Comparison of ENCODE assay signal across 16 cellular contexts in genomic region chr10:60975716-60976115, GRCh38. TPM values are rescaled to one million over a fixed set of nuclear protein-coding genes. Genes with fewer than 3 reads are reported as not detected.
DNase-seq lines count a peak whose midpoint lies in the region; ATAC-seq, FAIRE-seq and TF ChIP-seq lines count a peak whose summit lies in the region.
"Had no signal": no experiment of that assay in that cellular context is flagged by ENCODE, and none has a peak within 500 bp of the region (broad histone marks: within the 10 kb centered on the region; RNA-seq: fewer than 3 reads in every experiment).

No MANE protein-coding gene starts in this region.

- no peak for TF ChIP-seq POLR2A in GM12891 (IDR thresholded peaks at IDR 0.05; ENCODE audit: low read depth, low read length)
- TF ChIP-seq POLR2A in NB4 (IDR thresholded peaks at IDR 0.05; ENCODE audit: extremely low read depth, insufficient read length), result no peak
- no peak for TF ChIP-seq POLR2A in GM12878 (IDR thresholded peaks at IDR 0.05; ENCODE audit: low read depth, low read length)

- FAIRE-seq in GM12891 (lab: Jason Lieb, UNC), result no peak
- FAIRE-seq in GM12878 (lab: Jason Lieb, UNC), result no peak

- H2AFZ ChIP-seq in GM12878 (ENCODE audit: control insufficient read depth, low read depth, low read length), result no peak overlapping the region
- H2AFZ ChIP-seq in hepatocyte, result no peak overlapping the region

- H3K4me3 Mint-ChIP-seq in stimulated activated naive B cell treated with anti-CD40 and anti-IgM and Interleukin-4, amounts not matched to agents 10 μg/mL and 1 μg/mL and 100 μg/mL, for 72 hours, result no peak overlapping the region
- H3K4me3 Mint-ChIP-seq in stimulated activated effector memory CD8-positive, alpha-beta T cell treated with anti-CD3 and anti-CD28 coated beads, Interleukin-12 subunit alpha, Interleukin-12 subunit beta, amount 100 ng/mL, for 72 hours, result no peak overlapping the region
- H3K4me3 Mint-ChIP-seq: CD4-positive, alpha-beta memory T cell; IgD-negative memory B cell had no signal

- TF ChIP-seq CTCF in NB4 (IDR thresholded peaks at IDR 0.05; ENCODE audit: low read depth, low read length) (no peak), GM12878 (IDR thresholded peaks at IDR 0.05 in 2 of 3, conservative IDR thresholded peaks at IDR 0.05 in 1 of 3; ENCODE audit: control insufficient read depth in 2 of 3, extremely low read depth in 1 of 3, insufficient read depth in 1 of 3, low read depth in 3 of 3, low read length in 3 of 3) (no peak), hepatocyte (IDR thresholded peaks at IDR 0.05; ENCODE audit: poor library complexity) (no peak)

- H3K27me3 Mint-ChIP-seq in stimulated activated naive B cell treated with anti-CD40 and anti-IgM and Interleukin-4, amounts not matched to agents 10 μg/mL and 1 μg/mL and 100 μg/mL, for 72 hours, result peaks cover 0 to 18% of the 10 kb centered on the region in 2 donors

- RAD21 ChIA-PET in GM12878 (lab: Charles Lee; ENCODE audit: unreplicated experiment), result no interaction called here

- DNase-seq in GM12891 (ENCODE audit: insufficient read length, low spot score), result no peak
- DNase-seq in NB4 (ENCODE audit: low read depth), result peak; percentile 2
- DNase-seq in GM12878 (ENCODE audit: low read depth, low spot score), result no peak
- peak; percentile 18 for DNase-seq in hepatocyte (ENCODE audit: low spot score)
- no peak for DNase-seq in stimulated activated naive B cell treated with anti-CD40 and anti-IgM and Interleukin-4, amounts not matched to agents 10 μg/mL and 1 μg/mL and 100 μg/mL, for 72 hours
- DNase-seq in NCI-H526 (lab: John Stamatoyannopoulos, UW), result no peak
- DNase-seq in GDM1 (lab: John Stamatoyannopoulos, UW), result no peak
- no peak for DNase-seq in stimulated activated effector memory CD8-positive, alpha-beta T cell treated with anti-CD3 and anti-CD28 coated beads, Interleukin-12 subunit alpha, Interleukin-12 subunit beta, amount 100 ng/mL, for 72 hours (ENCODE audit: low spot score in 2 of 2)
- DNase-seq: BE2C; CD4-positive, alpha-beta memory T cell; HCEC 1CT; NCI-H2029; NCI-H510A; NK-92 treated with Interleukin-12 subunit alpha and Interleukin-12 subunit beta, amount 100 ng/mL, for 24 hours; PC-3 had no signal

- no peak overlapping the region for H3K27ac Mint-ChIP-seq in stimulated activated naive B cell treated with anti-CD40 and anti-IgM and Interleukin-4, amounts not matched to agents 10 μg/mL and 1 μg/mL and 100 μg/mL, for 72 hours
- no peak overlapping the region for H3K27ac Mint-ChIP-seq in stimulated activated effector memory CD8-positive, alpha-beta T cell treated with anti-CD3 and anti-CD28 coated beads, Interleukin-12 subunit alpha, Interleukin-12 subunit beta, amount 100 ng/mL, for 72 hours
- H3K27ac Mint-ChIP-seq: CD4-positive, alpha-beta memory T cell; IgD-negative memory B cell had no signal

- POLR2A ChIA-PET in GM12878 (lab: Charles Lee), result no interaction called here

- TF ChIP-seq RAD21 in GM12878 (IDR thresholded peaks at IDR 0.05; ENCODE audit: insufficient read depth, low read depth, low read length), result no peak

- SMC1A ChIA-PET in GM12878 (lab: Charles Lee; ENCODE audit: uncharacterized antibody, unreplicated experiment), result no interaction called here

- no peak for ATAC-seq in GM12878
- no peak for ATAC-seq in stimulated activated naive B cell treated with anti-CD40 and anti-IgM and Interleukin-4, amounts not matched to agents 10 μg/mL and 1 μg/mL and 100 μg/mL, for 72 hours (replicated peaks)
- no peak for ATAC-seq in stimulated activated effector memory CD8-positive, alpha-beta T cell treated with anti-CD3 and anti-CD28 coated beads, Interleukin-12 subunit alpha, Interleukin-12 subunit beta, amount 100 ng/mL, for 72 hours

- H3K4me2 ChIP-seq in GM12878 (ENCODE audit: control insufficient read depth, insufficient read depth) (no peak overlapping the region), hepatocyte (no peak overlapping the region)

- 35% methylated on average over 1 of the region's 1 CpG for WGBS in GM12878 (ENCODE audit: insufficient coverage, insufficient replicate concordance, low lambda C conversion rate, missing lambda C conversion rate)
- WGBS in hepatocyte (ENCODE audit: low lambda C conversion rate, missing lambda C conversion rate), result 39% methylated on average over 1 of the region's 1 CpG

- no peak overlapping the region for H3K27ac ChIP-seq in GM12878 (ENCODE audit: control insufficient read depth, insufficient read depth)
- no peak overlapping the region for H3K27ac ChIP-seq in hepatocyte

- H4K20me1 ChIP-seq in GM12878 (ENCODE audit: control insufficient read depth, insufficient read depth) (no peaks in the 10 kb centered on the region), hepatocyte (ENCODE audit: insufficient read depth, poor library complexity, severe bottlenecking) (no peaks in the 10 kb centered on the region)

- CTCF ChIA-PET in GM12878 (lab: Yijun Ruan, JAX), result interaction anchor here (1.5 kb wide), 1 partner anchor 18 kb away, joined by 3 read pairs; no protein-coding TSS in a partner anchor

- H3K9ac ChIP-seq in GM12878 (ENCODE audit: control insufficient read depth, insufficient read depth, low read length), result no peak overlapping the region

- H3K4me1 ChIP-seq in GM12878 (ENCODE audit: control insufficient read depth, insufficient read depth, low read length) (no peaks in the 10 kb centered on the region), hepatocyte (ENCODE audit: insufficient read depth) (peaks cover 33% of the 10 kb centered on the region)
- H3K4me1 ChIP-seq: BE2C had no signal

- peaks cover 5 to 15% of the 10 kb centered on the region in 2 donors for H3K4me1 Mint-ChIP-seq in stimulated activated naive B cell treated with anti-CD40 and anti-IgM and Interleukin-4, amounts not matched to agents 10 μg/mL and 1 μg/mL and 100 μg/mL, for 72 hours
- H3K4me1 Mint-ChIP-seq in stimulated activated effector memory CD8-positive, alpha-beta T cell treated with anti-CD3 and anti-CD28 coated beads, Interleukin-12 subunit alpha, Interleukin-12 subunit beta, amount 100 ng/mL, for 72 hours, result no peaks in the 10 kb centered on the region
- H3K4me1 Mint-ChIP-seq: CD4-positive, alpha-beta memory T cell; IgD-negative memory B cell had no signal

- BruUV-seq in GM12878 (replicated peaks; lab: Mats Ljungman, UMichigan), result no TSS peak

- H3K9me2 ChIP-seq in hepatocyte (replicated peaks; ENCODE audit: insufficient read depth), result no peaks in the 10 kb centered on the region

- H3K36me3 ChIP-seq in GM12878 (ENCODE audit: control insufficient read depth in 2 of 2, insufficient read depth in 2 of 2, low read length in 1 of 2), result no peaks in the 10 kb centered on the region
- H3K36me3 ChIP-seq in hepatocyte (replicated peaks; ENCODE audit: insufficient read depth, low read depth), result no peaks in the 10 kb centered on the region
- H3K36me3 ChIP-seq: BE2C had no signal

- no peak overlapping the region for H3K4me3 ChIP-seq in NB4 (ENCODE audit: low read depth, low read length)
- no peak overlapping the region for H3K4me3 ChIP-seq in GM12878
- no peak overlapping the region for H3K4me3 ChIP-seq in hepatocyte

- H3K9me3 Mint-ChIP-seq in stimulated activated naive B cell treated with anti-CD40 and anti-IgM and Interleukin-4, amounts not matched to agents 10 μg/mL and 1 μg/mL and 100 μg/mL, for 72 hours, result no peaks in the 10 kb centered on the region
- H3K9me3 Mint-ChIP-seq in stimulated activated effector memory CD8-positive, alpha-beta T cell treated with anti-CD3 and anti-CD28 coated beads, Interleukin-12 subunit alpha, Interleukin-12 subunit beta, amount 100 ng/mL, for 72 hours, result no peaks in the 10 kb centered on the region
- H3K9me3 Mint-ChIP-seq: IgD-negative memory B cell had no signal

- no peak for TF ChIP-seq EP300 in GM12878 (IDR thresholded peaks at IDR 0.05; ENCODE audit: borderline replicate concordance in 1 of 2, control insufficient read depth in 1 of 2, low read depth in 2 of 2, low read length in 2 of 2)

- intact Hi-C loops in GM12878 (cut with micrococcal nuclease; ENCODE audit: unreplicated experiment), result no loop called here

- no peaks in the 10 kb centered on the region for H3K36me3 Mint-ChIP-seq in stimulated activated naive B cell treated with anti-CD40 and anti-IgM and Interleukin-4, amounts not matched to agents 10 μg/mL and 1 μg/mL and 100 μg/mL, for 72 hours
- H3K36me3 Mint-ChIP-seq in stimulated activated effector memory CD8-positive, alpha-beta T cell treated with anti-CD3 and anti-CD28 coated beads, Interleukin-12 subunit alpha, Interleukin-12 subunit beta, amount 100 ng/mL, for 72 hours, result no peaks in the 10 kb centered on the region
- H3K36me3 Mint-ChIP-seq: CD4-positive, alpha-beta memory T cell; IgD-negative memory B cell had no signal

- in situ Hi-C loops in GM12878 (cut with MboI), result no loop called here

- no peaks in the 10 kb centered on the region for H3K9me3 ChIP-seq in GM12878 (replicated peaks; ENCODE audit: control insufficient read depth, insufficient read depth, low read length)
- H3K9me3 ChIP-seq in hepatocyte (ENCODE audit: low read depth), result no peaks in the 10 kb centered on the region
- H3K9me3 ChIP-seq: BE2C had no signal

- H3K79me2 ChIP-seq in GM12878 (ENCODE audit: control insufficient read depth, insufficient read depth, low read length) (no peaks in the 10 kb centered on the region), hepatocyte (no peaks in the 10 kb centered on the region)

- H3K27me3 ChIP-seq in GM12878 (replicated peaks in 1 of 2; ENCODE audit: control insufficient read depth in 2 of 2, insufficient read depth in 2 of 2, low read length in 1 of 2) (no peaks in the 10 kb centered on the region; a peak in 1 of 4 replicates), hepatocyte (no peaks in the 10 kb centered on the region)
- H3K27me3 ChIP-seq: BE2C had no signal

RNA-seq across cellular contexts. Expression of gene RHOBTB1, which starts 31.7 kb away (rescaled TPM):
- not detected for polyA plus RNA-seq in GM12891 (2012; ENCODE audit: low read depth, missing spikeins)
- total RNA-seq in GM12878 (2013; cell fraction: nucleolus; rRNA removed), result 0.08 TPM in 1 of 2 replicates, not detected in the other
- total RNA-seq in GM12878 (2014; rRNA removed), result not detected in 2 replicates
- not detected in 2 replicates for total RNA-seq in GM12878 (2014; rRNA removed; fragmentation: Illumina TruSeq; extraction: Trizol)
- 0.21 TPM in 1 of 2 replicates, not detected in the other for total RNA-seq in GM12878 (2021)
- polyA plus RNA-seq in GM12878 (2011; ENCODE audit: low read depth), result not detected
- 0.01 TPM in 1 of 2 replicates, not detected in the other for polyA plus RNA-seq in GM12878 (2011; rRNA removed)
- polyA plus RNA-seq in GM12878 (2011; cell fraction: cytosol; rRNA removed), result 0.01 and 0.02 TPM in 2 replicates
- polyA plus RNA-seq in GM12878 (2011; cell fraction: nucleus; rRNA removed), result 0.04 TPM in 1 of 2 replicates, not detected in the other
- not detected in 2 replicates for polyA plus RNA-seq in GM12878 (2012)
- polyA plus RNA-seq in GM12878 (2014; fragmentation: Illumina TruSeq; extraction: Trizol), result not detected in 2 replicates
- polyA plus RNA-seq in GM12878 (2014; fragmentation: Nextera tagmentation; extraction: Ambion mirVana), result not detected
- not detected in 2 replicates for polyA plus RNA-seq in GM12878 (2014; rRNA removed)
- not detected for polyA plus RNA-seq in GM12878 (2016; fragmentation: Nextera tagmentation; extraction: Ambion mirVana)
- 0.07 TPM in 1 of 2 replicates, not detected in the other for polyA minus RNA-seq in GM12878 (2011; rRNA and poly(A)+ RNA removed)
- 0.27 and 0.42 TPM in 2 replicates for polyA minus RNA-seq in GM12878 (2011; cell fraction: cytosol; rRNA and poly(A)+ RNA removed)
- 0.10 and 0.12 TPM in 2 replicates for polyA minus RNA-seq in GM12878 (2011; cell fraction: nucleus; rRNA and poly(A)+ RNA removed)
- total RNA-seq in hepatocyte, result 34.1 and 40.8 TPM in 2 replicates
- polyA plus RNA-seq in hepatocyte, result 18.4 and 21.2 TPM in 2 replicates
- polyA plus RNA-seq: CD4-positive, alpha-beta memory T cell had no signal

Comparison
In these comparisons a context has a peak if more than half of its experiments do, and no peak if none do; other contexts are left out.
1. DNase-seq: peak in NB4 (single experiment) and hepatocyte (single experiment); none in GM12891 (single experiment), GM12878 (single experiment), stimulated activated naive B cell treated with anti-CD40 and anti-IgM and Interleukin-4, amounts not matched to agents 10 μg/mL and 1 μg/mL and 100 μg/mL, for 72 hours (single experiment), NCI-H526 (0 of 2), GDM1 (single experiment) and stimulated activated effector memory CD8-positive, alpha-beta T cell treated with anti-CD3 and anti-CD28 coated beads, Interleukin-12 subunit alpha, Interleukin-12 subunit beta, amount 100 ng/mL, for 72 hours (0 of 2).
2. RNA of gene RHOBTB1, which starts 31.7 kb away (total RNA-seq): 34.1 to 40.8 TPM in hepatocyte; 0.08 to 0.21 TPM in GM12878; every median in the first group is over 10 times any median in the second.